In genomic region chr14:102201369-102201748, GRCh38 we compare ENCODE assay signal across 9 cellular contexts.
DNase-seq lines count a peak whose midpoint lies in the region; ATAC-seq, FAIRE-seq and TF ChIP-seq lines count a peak whose summit lies in the region.
"Had no signal": no experiment of that assay in that cellular context is flagged by ENCODE, and none has a peak within 500 bp of the region (broad histone marks: within the 10 kb centered on the region; RNA-seq: fewer than 3 reads in every experiment).

No MANE protein-coding gene starts in this region.

- peak overlapping the region; percentile 45 to 97 (median 82) for H3K4me2 ChIP-seq in BLaER1 treated with 17β-estradiol and CSF1 and Interleukin-3, amounts not matched to agents 10 nM and 100 nM

- peak overlapping the region in 7 of 11 experiments; percentile 1 to 94 (median 76); a peak in 11 of 22 replicates for H3K27ac ChIP-seq in BLaER1 treated with 17β-estradiol and CSF1 and Interleukin-3, amounts not matched to agents 10 nM and 100 nM
- H3K27ac ChIP-seq: ascending aorta had no signal

- H3K36me3 ChIP-seq in BLaER1 treated with 17β-estradiol and CSF1 and Interleukin-3, amounts not matched to agents 10 nM and 100 nM = peaks cover 50 to 78% (median 59%) of the 10 kb centered on the region in 11 experiments

- H4K20me1 ChIP-seq in BLaER1 treated with 17β-estradiol and CSF1 and Interleukin-3, amounts not matched to agents 10 nM and 100 nM = peaks cover 5 to 100% (median 87%) of the 10 kb centered on the region in 11 experiments; a peak in 21 of 22 replicates

- peak overlapping the region; percentile 91 for H3K27ac Mint-ChIP-seq in activated T-cell treated with anti-CD3 and anti-CD28 coated beads, Interleukin-2, amount 50 U/mL, for 72 hours
- peak overlapping the region in 4 of 6 donors; percentile 2 to 86 (median 30) for H3K27ac Mint-ChIP-seq in naive B cell

- TF ChIP-seq POLR2A in GM12891 (IDR thresholded peaks at IDR 0.05; ENCODE audit: low read depth, low read length) = no peak

- peaks cover 67% of the 10 kb centered on the region for H3K4me1 Mint-ChIP-seq in activated T-cell treated with anti-CD3 and anti-CD28 coated beads, Interleukin-2, amount 50 U/mL, for 72 hours (ENCODE audit: low read depth)
- H3K4me1 Mint-ChIP-seq in naive B cell = peaks cover 30 to 52% (median 32%) of the 10 kb centered on the region in 3 donors

- no peaks in the 10 kb centered on the region for H3K27me3 Mint-ChIP-seq in activated T-cell treated with anti-CD3 and anti-CD28 coated beads, Interleukin-2, amount 50 U/mL, for 72 hours (ENCODE audit: low read depth)
- H3K27me3 Mint-ChIP-seq in naive B cell = no peaks in the 10 kb centered on the region

- no peaks in the 10 kb centered on the region for H3K9me3 ChIP-seq in BLaER1 treated with 17β-estradiol and CSF1 and Interleukin-3, amounts not matched to agents 10 nM and 100 nM (replicated peaks in 1 of 11)
- H3K9me3 ChIP-seq: ascending aorta had no signal

- H3K36me3 Mint-ChIP-seq in activated T-cell treated with anti-CD3 and anti-CD28 coated beads, Interleukin-2, amount 50 U/mL, for 72 hours (ENCODE audit: insufficient read depth in 2 of 2) = peaks cover 5 to 20% of the 10 kb centered on the region in 2 donors
- H3K36me3 Mint-ChIP-seq in naive B cell = peaks cover 10 to 27% of the 10 kb centered on the region in 2 donors

- no peaks in the 10 kb centered on the region for H3K9me3 Mint-ChIP-seq in activated T-cell treated with anti-CD3 and anti-CD28 coated beads, Interleukin-2, amount 50 U/mL, for 72 hours
- no peaks in the 10 kb centered on the region for H3K9me3 Mint-ChIP-seq in naive B cell

- H3K4me1 ChIP-seq in BLaER1 treated with 17β-estradiol and CSF1 and Interleukin-3, amounts not matched to agents 10 nM and 100 nM = peaks cover 37 to 83% (median 77%) of the 10 kb centered on the region in 10 experiments
- H3K4me1 ChIP-seq: ascending aorta had no signal

- H3K4me3 ChIP-seq in BLaER1 treated with 17β-estradiol and CSF1 and Interleukin-3, amounts not matched to agents 10 nM and 100 nM = peak overlapping the region in 3 of 10 experiments; percentile 9 to 30 (median 23); a peak in 3 of 20 replicates
- H3K4me3 ChIP-seq: ascending aorta had no signal

- DNase-seq in GM12891 (ENCODE audit: insufficient read length, low spot score) (no peak), naive B cell (no peak), putamen (ENCODE audit: low spot score) (no peak), GOT3 (lab: John Stamatoyannopoulos, UW) (no peak), posterior vena cava (ENCODE audit: low spot score) (no peak), NCI-H524 treated with DMSO at 0.1 percent for 48 hours (lab: John Stamatoyannopoulos, UW) (no peak)
- DNase-seq in activated T-cell treated with anti-CD3 and anti-CD28 coated beads, Interleukin-2, amount 50 U/mL, for 72 hours = peak; percentile 21 to 49

- H3K27me3 ChIP-seq in BLaER1 treated with 17β-estradiol and CSF1 and Interleukin-3, amounts not matched to agents 10 nM and 100 nM = no peaks in the 10 kb centered on the region
- H3K27me3 ChIP-seq: ascending aorta had no signal

- ATAC-seq in activated T-cell treated with anti-CD3 and anti-CD28 coated beads, Interleukin-2, amount 50 U/mL, for 72 hours (replicated peaks in 1 of 2) = peak; percentile 81 to 83
- no peak for ATAC-seq in naive B cell (ENCODE audit: low read depth in 2 of 2)

- H3K9ac ChIP-seq in BLaER1 treated with 17β-estradiol and CSF1 and Interleukin-3, amounts not matched to agents 10 nM and 100 nM = peak overlapping the region in 5 of 11 experiments; percentile 7 to 84 (median 63); a peak in 10 of 22 replicates

- FAIRE-seq in GM12891 (lab: Jason Lieb, UNC) = peak; percentile 13

- intact Hi-C loops in posterior vena cava (cut with DNase I) = loop anchor here in 1 of 2 donors (1.0 kb wide), 1 partner anchor 46 kb away; no protein-coding TSS in a partner anchor

- peak overlapping the region; percentile 54 to 74 for H3K4me3 Mint-ChIP-seq in activated T-cell treated with anti-CD3 and anti-CD28 coated beads, Interleukin-2, amount 50 U/mL, for 72 hours
- no peak overlapping the region for H3K4me3 Mint-ChIP-seq in naive B cell

TF ChIP-seq in GM12891, 5 proteins besides CTCF, POLR2A, EP300 and RAD21:
- no peak for TF ChIP-seq POU2F2 (IDR thresholded peaks at IDR 0.05; ENCODE audit: low read depth, low read length)
- TF ChIP-seq PAX5 (IDR thresholded peaks at IDR 0.05; ENCODE audit: insufficient read depth, low read length, severe bottlenecking) = no peak
- TF ChIP-seq POLR2AphosphoS5 (IDR thresholded peaks at IDR 0.05; ENCODE audit: low read depth, low read length) = no peak
- no peak for TF ChIP-seq SPI1 (IDR thresholded peaks at IDR 0.05; ENCODE audit: low read depth, low read length)
- TF ChIP-seq TAF1 (IDR thresholded peaks at IDR 0.05; ENCODE audit: low read depth, low read length) = no peak

Comparison
In these comparisons a context has a peak if more than half of its experiments do, and no peak if none do; other contexts are left out.
1. DNase-seq: peak in activated T-cell treated with anti-CD3 and anti-CD28 coated beads, Interleukin-2, amount 50 U/mL, for 72 hours (2 of 2); none in GM12891 (single experiment), naive B cell (single experiment), putamen (single experiment), GOT3 (single experiment), posterior vena cava (single experiment) and NCI-H524 treated with DMSO at 0.1 percent for 48 hours (single experiment).
2. ATAC-seq: peak in activated T-cell treated with anti-CD3 and anti-CD28 coated beads, Interleukin-2, amount 50 U/mL, for 72 hours (2 of 2); none in naive B cell (0 of 2).
3. H3K4me3 Mint-ChIP-seq: peak in activated T-cell treated with anti-CD3 and anti-CD28 coated beads, Interleukin-2, amount 50 U/mL, for 72 hours (2 of 2); none in naive B cell (0 of 8).